1 cellular context compared by ENCODE assay signal in the genomic region with DNA sequence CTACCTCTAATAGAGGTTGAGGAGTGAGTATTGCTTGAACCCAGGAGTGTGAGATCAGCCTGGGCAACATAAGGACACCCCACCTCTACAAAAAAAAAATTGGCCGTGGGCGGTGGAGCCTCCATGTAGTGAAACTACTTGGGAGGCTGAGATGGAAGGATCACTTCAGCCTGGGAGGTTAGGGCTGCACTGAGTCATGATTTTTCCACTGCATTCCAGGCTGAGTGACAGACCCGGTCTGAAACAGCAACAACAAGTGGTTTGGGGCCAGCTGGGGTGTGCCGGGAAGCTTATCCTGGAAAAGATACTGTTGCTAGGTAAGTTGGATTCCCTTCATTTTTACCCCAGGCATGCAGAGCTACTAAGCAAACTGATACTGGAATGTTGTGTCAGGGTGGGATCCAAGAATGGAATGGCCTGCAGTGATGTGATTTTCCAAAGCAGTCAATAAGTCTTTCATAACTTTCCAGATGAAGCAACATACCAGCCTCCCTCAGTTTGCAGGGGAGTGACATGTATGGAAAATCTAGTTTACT.
TF ChIP-seq lines count a peak whose summit lies in the region.

No MANE protein-coding gene starts in this region.

TF ChIP-seq in HepG2, 621 proteins besides CTCF, POLR2A, EP300 and RAD21:
- TF ChIP-seq, protein P1, sequence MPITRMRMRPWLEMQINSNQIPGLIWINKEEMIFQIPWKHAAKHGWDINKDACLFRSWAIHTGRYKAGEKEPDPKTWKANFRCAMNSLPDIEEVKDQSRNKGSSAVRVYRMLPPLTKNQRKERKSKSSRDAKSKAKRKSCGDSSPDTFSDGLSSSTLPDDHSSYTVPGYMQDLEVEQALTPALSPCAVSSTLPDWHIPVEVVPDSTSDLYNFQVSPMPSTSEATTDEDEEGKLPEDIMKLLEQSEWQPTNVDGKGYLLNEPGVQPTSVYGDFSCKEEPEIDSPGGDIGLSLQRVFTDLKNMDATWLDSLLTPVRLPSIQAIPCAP (CRISPR knock-in tag; IDR thresholded peaks at IDR 0.05; ENCODE audit: low read depth), result no peak
- no peak for TF ChIP-seq ZNF557 (CRISPR knock-in tag; IDR thresholded peaks at IDR 0.05)
- TF ChIP-seq PBX3 (CRISPR knock-in tag; IDR thresholded peaks at IDR 0.05; ENCODE audit: borderline replicate concordance), result no peak
- TF ChIP-seq ZNF317 (CRISPR knock-in tag; IDR thresholded peaks at IDR 0.05), result no peak
- no peak for TF ChIP-seq ZNF282 (IDR thresholded peaks at IDR 0.05; ENCODE audit: partially characterized antibody)
- TF ChIP-seq PRPF4 (IDR thresholded peaks at IDR 0.05; ENCODE audit: low read depth, low read length, poor library complexity, severe bottlenecking), result no peak
- no peak for TF ChIP-seq ZNF766 (CRISPR knock-in tag; IDR thresholded peaks at IDR 0.05; ENCODE audit: borderline replicate concordance)
- no peak for TF ChIP-seq KLF11 (CRISPR knock-in tag; IDR thresholded peaks at IDR 0.05)
- TF ChIP-seq SCMH1 (CRISPR knock-in tag; IDR thresholded peaks at IDR 0.05; ENCODE audit: borderline replicate concordance), result no peak
- no peak for TF ChIP-seq CBX1 (IDR thresholded peaks at IDR 0.05; ENCODE audit: low read depth)
- no peak for TF ChIP-seq KLF9 (CRISPR knock-in tag; IDR thresholded peaks at IDR 0.05; ENCODE audit: low read depth)
- TF ChIP-seq YEATS2 (CRISPR knock-in tag; IDR thresholded peaks at IDR 0.05; ENCODE audit: borderline replicate concordance), result no peak
- no peak for TF ChIP-seq MEF2D (CRISPR knock-in tag; IDR thresholded peaks at IDR 0.05)
- no peak for TF ChIP-seq ZNF850 (CRISPR knock-in tag; conservative IDR thresholded peaks at IDR 0.05)
- no peak for TF ChIP-seq RCOR2 (CRISPR knock-in tag; IDR thresholded peaks at IDR 0.05)
- no peak for TF ChIP-seq TEAD2 (CRISPR knock-in tag; IDR thresholded peaks at IDR 0.05)
- TF ChIP-seq ISL2 (CRISPR knock-in tag; IDR thresholded peaks at IDR 0.05), result no peak
- no peak for TF ChIP-seq JUND (CRISPR knock-in tag; IDR thresholded peaks at IDR 0.05)
